Comparison of ENCODE assay signal across 13 cellular contexts in the genomic region with DNA sequence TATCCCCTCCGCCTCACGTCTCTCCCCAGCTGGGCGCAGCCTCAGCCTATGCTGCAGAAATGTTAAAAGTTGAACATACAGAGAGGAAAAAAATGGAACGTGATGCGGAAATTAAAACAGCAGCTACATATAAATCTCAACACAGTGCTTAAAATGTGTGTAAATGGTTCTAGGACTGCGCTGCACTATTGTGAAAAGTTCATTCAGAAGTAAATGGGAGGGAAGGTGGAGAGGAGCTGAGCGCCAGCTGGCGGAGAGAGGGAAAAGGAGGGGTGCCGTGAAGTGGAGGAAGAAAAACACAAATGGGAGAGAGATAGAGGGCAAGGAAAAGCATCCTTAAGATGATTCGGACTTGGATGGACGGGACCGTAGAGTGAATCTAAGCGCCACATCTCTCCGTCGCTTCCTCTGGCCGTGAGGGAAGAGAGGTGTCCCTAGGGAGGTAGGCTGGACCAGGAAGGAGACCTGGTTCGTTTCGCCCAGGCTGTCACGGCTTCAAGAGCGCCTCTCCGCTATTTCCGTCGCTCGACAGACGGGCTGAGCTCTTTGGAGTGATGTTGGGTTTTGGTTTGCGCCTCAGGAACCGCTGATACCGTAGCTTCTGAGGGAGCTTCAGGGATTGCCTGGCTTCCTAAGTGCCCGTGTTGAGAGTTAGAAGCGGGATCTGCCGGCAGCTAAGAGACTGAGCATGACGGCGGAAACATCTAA.
A peak's percentile ranks its signal among the peaks of the same experiment; 100 is the strongest.
DNase-seq lines count a peak whose midpoint lies in the region; TF ChIP-seq lines count a peak whose summit lies in the region.
"Had no signal": no experiment of that assay in that cellular context is flagged by ENCODE, and none has a peak within 500 bp of the region (broad histone marks: within the 10 kb centered on the region; RNA-seq: fewer than 3 reads in every experiment).

No MANE protein-coding gene starts in this region.

- H3K27me3 ChIP-seq in breast epithelium (peaks cover 7 to 92% of the 10 kb centered on the region in 2 donors), NT2/D1 (ENCODE audit: insufficient read depth, insufficient read length) (peaks cover 59% of the 10 kb centered on the region), smooth muscle cell (ENCODE audit: low read depth) (peaks cover 84% of the 10 kb centered on the region)

- WGBS in smooth muscle cell (ENCODE audit: low lambda C conversion rate) = 3% methylated on average over 33 of the region's 33 CpGs

- no peaks in the 10 kb centered on the region for H3K9me3 ChIP-seq in breast epithelium
- no peaks in the 10 kb centered on the region for H3K9me3 ChIP-seq in NT2/D1 (ENCODE audit: insufficient read depth, low read length)
- H3K9me3 ChIP-seq in smooth muscle cell (replicated peaks; ENCODE audit: low read depth) = no peaks in the 10 kb centered on the region

- H3K4me1 ChIP-seq in breast epithelium = no peaks in the 10 kb centered on the region
- no peaks in the 10 kb centered on the region for H3K4me1 ChIP-seq in NT2/D1 (ENCODE audit: insufficient read depth, insufficient read length)
- H3K4me1 ChIP-seq in smooth muscle cell (ENCODE audit: low read depth) = peaks cover 13% of the 10 kb centered on the region

- no peak overlapping the region for H3K27ac Mint-ChIP-seq in MCF 10A (ENCODE audit: low read depth, unreplicated experiment)
- H3K27ac Mint-ChIP-seq: stimulated activated effector memory CD8-positive, alpha-beta T cell treated with anti-CD3 and anti-CD28 coated beads, Interleukin-12 subunit alpha, Interleukin-12 subunit beta, amount 100 ng/mL, for 72 hours had no signal

- intact Hi-C loops in MCF 10A (cut with micrococcal nuclease) (loop anchor here (1.0 to 10.0 kb wide), 3 partner anchors 83 to 205 kb away; no protein-coding TSS in a partner anchor), breast epithelium (cut with DNase I; ENCODE audit: low total_unique reads) (no loop called here)

- peak overlapping the region; percentile 89 for H3K4me2 ChIP-seq in smooth muscle cell

- H3F3A ChIP-seq in smooth muscle cell (ENCODE audit: low read depth) = no peaks in the 10 kb centered on the region

- H3K27ac ChIP-seq in breast epithelium = no peak overlapping the region
- no peak overlapping the region for H3K27ac ChIP-seq in smooth muscle cell (ENCODE audit: low read depth)
- H3K27ac ChIP-seq: epithelial cell of prostate had no signal

- CTCF ChIA-PET in MCF 10A (lab: Yijun Ruan, JAX) = interaction anchor here (0.6 to 1.8 kb wide), 9 partner anchors 15 to 416 kb away, joined by 3 to 5 read pairs (median 3); no protein-coding TSS in a partner anchor

- no peaks in the 10 kb centered on the region for H3K79me2 ChIP-seq in smooth muscle cell (ENCODE audit: low read depth)

- peaks cover 13% of the 10 kb centered on the region for H3K36me3 Mint-ChIP-seq in MCF 10A (ENCODE audit: insufficient read depth, unreplicated experiment)

- H3K4me1 Mint-ChIP-seq in MCF 10A (ENCODE audit: insufficient read depth, unreplicated experiment) = peaks cover 6% of the 10 kb centered on the region

- H4K20me1 ChIP-seq in smooth muscle cell (ENCODE audit: low read depth) = no peaks in the 10 kb centered on the region

- H3K4me3 ChIP-seq in breast epithelium (no peak overlapping the region), NT2/D1 (ENCODE audit: insufficient read length, low read depth) (peak overlapping the region; percentile 43), epithelial cell of esophagus (ENCODE audit: low read length) (peak overlapping the region; percentile 14), smooth muscle cell (peak overlapping the region; percentile 43)

- H3K27me3 Mint-ChIP-seq in MCF 10A (ENCODE audit: insufficient read depth, unreplicated experiment) = no peaks in the 10 kb centered on the region

- peak; percentile 30 for DNase-seq in MCF 10A (ENCODE audit: unreplicated experiment)
- DNase-seq in breast epithelium (ENCODE audit: low spot score in 2 of 2) = no peak
- no peak for DNase-seq in NT2/D1 (ENCODE audit: low read depth, low spot score)
- no peak for DNase-seq in epithelial cell of esophagus (ENCODE audit: low read depth)
- DNase-seq in smooth muscle cell (lab: John Stamatoyannopoulos, UW; ENCODE audit: unreplicated experiment) = no peak
- DNase-seq in GM19240 (ENCODE audit: insufficient read length, low spot score) = no peak
- DNase-seq in COLO829 (ENCODE audit: low spot score) = no peak
- DNase-seq in activated CD4-positive, CD25-positive, alpha-beta regulatory T cell (lab: John Stamatoyannopoulos, UW) = no peak
- DNase-seq: DMS79, NCI-H1436 treated with DMSO at 0.1 percent for 48 hours, nucleus accumbens had no signal

- no peak for TF ChIP-seq CTCF in MCF 10A (IDR thresholded peaks at IDR 0.05; ENCODE audit: unreplicated experiment)
- TF ChIP-seq CTCF in breast epithelium (IDR thresholded peaks at IDR 0.05) = no peak
- TF ChIP-seq CTCF in epithelial cell of esophagus (IDR thresholded peaks at IDR 0.05; ENCODE audit: insufficient read depth, low read depth, low read length, missing control alignments) = peak; percentile 38
- TF ChIP-seq CTCF in smooth muscle cell (IDR thresholded peaks at IDR 0.05; ENCODE audit: borderline replicate concordance, insufficient read depth, poor library complexity, severe bottlenecking) = no peak

- no peak for TF ChIP-seq POLR2A in breast epithelium (IDR thresholded peaks at IDR 0.05)

- BruUV-seq in MCF 10A (replicated peaks; lab: Mats Ljungman, UMichigan) = no TSS peak

- peak overlapping the region; percentile 75 for H2AFZ ChIP-seq in smooth muscle cell (ENCODE audit: low read depth)

- H3K36me3 ChIP-seq in breast epithelium = no peaks in the 10 kb centered on the region
- no peaks in the 10 kb centered on the region for H3K36me3 ChIP-seq in NT2/D1 (ENCODE audit: insufficient read depth, insufficient read length, low read length)
- no peaks in the 10 kb centered on the region for H3K36me3 ChIP-seq in smooth muscle cell (ENCODE audit: low read depth)

- H3K4me3 Mint-ChIP-seq in MCF 10A (ENCODE audit: unreplicated experiment) = peak overlapping the region; percentile 75
- H3K4me3 Mint-ChIP-seq: stimulated activated effector memory CD8-positive, alpha-beta T cell treated with anti-CD3 and anti-CD28 coated beads, Interleukin-12 subunit alpha, Interleukin-12 subunit beta, amount 100 ng/mL, for 72 hours had no signal

- POLR2A ChIA-PET in MCF 10A (lab: Yijun Ruan, JAX) = interaction anchor here (0.6 to 1.9 kb wide), 11 partner anchors 15 to 955 kb away, joined by 3 to 5 read pairs (median 3); a partner anchor contains a TSS

- no peaks in the 10 kb centered on the region for H3K9me3 Mint-ChIP-seq in MCF 10A (ENCODE audit: unreplicated experiment)

- H3K9ac ChIP-seq in NT2/D1 (ENCODE audit: insufficient read length, low read depth) (peak overlapping the region; percentile 50), smooth muscle cell (ENCODE audit: low read depth) (no peak overlapping the region)

Comparison
In these comparisons a context has a peak if more than half of its experiments do, and no peak if none do; other contexts are left out.
1. H3K4me3 ChIP-seq: peak in NT2/D1 (single experiment), epithelial cell of esophagus (single experiment) and smooth muscle cell (single experiment); none in breast epithelium (0 of 3).